In genomic region chr10:16184911-16185310, GRCh38 we compare ENCODE assay signal across 20 cellular contexts.
"Had no signal": no experiment of that assay in that cellular context is flagged by ENCODE, and none has a peak within 500 bp of the region (broad histone marks: within the 10 kb centered on the region; RNA-seq: fewer than 3 reads in every experiment).

No MANE protein-coding gene starts in this region.

- H3K36me3 ChIP-seq: esophagus squamous epithelium, left ventricle myocardium inferior, right atrium auricular region, sigmoid colon, stomach, thyroid gland, vagina had no signal

- H3K4me3 ChIP-seq: esophagus squamous epithelium, left ventricle myocardium inferior, lung, right atrium auricular region, sigmoid colon, stomach, thyroid gland, vagina had no signal

- H3K27me3 ChIP-seq: esophagus squamous epithelium, foreskin keratinocyte, right atrium auricular region, sigmoid colon, stomach, thyroid gland, vagina had no signal

- H3K27ac ChIP-seq: foreskin keratinocyte, left ventricle myocardium inferior, right atrium auricular region, sigmoid colon, stomach, thyroid gland, vagina had no signal

- FAIRE-seq: endometrium, keratinocyte, small intestine had no signal

- H3K4me1 ChIP-seq: esophagus squamous epithelium, foreskin keratinocyte, left ventricle myocardium inferior, right atrium auricular region, sigmoid colon, stomach, thyroid gland, vagina had no signal

- DNase-seq: effector memory CD4-positive, alpha-beta T cell; esophagus squamous epithelium; immature natural killer cell; left cardiac atrium; left ventricle myocardium inferior; mesendoderm; naive thymus-derived CD4-positive, alpha-beta T cell; nephron progenitor cell; sigmoid colon; small intestine; stimulated activated CD4-positive, alpha-beta T cell treated with anti-CD3 and anti-CD28 coated beads, Interleukin-12 subunit alpha, Interleukin-12 subunit beta, amount 100 ng/mL, for 4 hours; stimulated activated naive CD4-positive, alpha-beta T cell; stomach; thyroid gland had no signal

- H3K9me3 ChIP-seq: esophagus squamous epithelium, left ventricle myocardium inferior, right atrium auricular region, stomach, thyroid gland, vagina had no signal
